ENCODE assay signal across 10 cellular contexts in genomic region chr1:33902486-33903209, GRCh38. TPM values are rescaled to one million over a fixed set of nuclear protein-coding genes. Genes with fewer than 3 reads are reported as not detected.
DNase-seq lines count a peak whose midpoint lies in the region; ATAC-seq and TF ChIP-seq lines count a peak whose summit lies in the region.
"Had no signal": no experiment of that assay in that cellular context is flagged by ENCODE, and none has a peak within 500 bp of the region (broad histone marks: within the 10 kb centered on the region; RNA-seq: fewer than 3 reads in every experiment).

No MANE protein-coding gene starts in this region.

- peaks cover 3% of the 10 kb centered on the region for H3K9me3 Mint-ChIP-seq in stimulated activated effector memory CD8-positive, alpha-beta T cell treated with anti-CD3 and anti-CD28 coated beads, Interleukin-12 subunit alpha, Interleukin-12 subunit beta, amount 100 ng/mL, for 72 hours
- H3K9me3 Mint-ChIP-seq in type B pancreatic cell: no peaks in the 10 kb centered on the region
- H3K9me3 Mint-ChIP-seq in GM23338: no peaks in the 10 kb centered on the region

- WGBS in ovary, 3 donors: 58 to 69% (median 60%) methylated on average over 6 of the region's 6 CpGs

- no peak overlapping the region for H3K4me3 ChIP-seq in GM23338
- H3K4me3 ChIP-seq in ovary: no peak overlapping the region
- H3K4me3 ChIP-seq: adrenal gland, gastrocnemius medialis had no signal

- no peaks in the 10 kb centered on the region for H3K36me3 ChIP-seq in GM23338 (ENCODE audit: insufficient read depth)
- H3K36me3 ChIP-seq in ovary: no peaks in the 10 kb centered on the region
- H3K36me3 ChIP-seq: adrenal gland, gastrocnemius medialis had no signal

- no peaks in the 10 kb centered on the region for H3K9me3 ChIP-seq in ovary
- H3K9me3 ChIP-seq: adrenal gland, gastrocnemius medialis had no signal

- H3K4me3 Mint-ChIP-seq in stimulated activated effector memory CD8-positive, alpha-beta T cell treated with anti-CD3 and anti-CD28 coated beads, Interleukin-12 subunit alpha, Interleukin-12 subunit beta, amount 100 ng/mL, for 72 hours: no peak overlapping the region
- H3K4me3 Mint-ChIP-seq in type B pancreatic cell (no peak overlapping the region), GM23338 (no peak overlapping the region)

- H3K4me1 ChIP-seq in GM23338 (ENCODE audit: insufficient read depth) (no peaks in the 10 kb centered on the region), ovary (ENCODE audit: insufficient read depth) (no peaks in the 10 kb centered on the region)
- H3K4me1 ChIP-seq: gastrocnemius medialis had no signal

- intact Hi-C loops in ovary (cut with DNase I): loop anchor here in 1 of 4 donors (1.0 kb wide), 1 partner anchor 19 kb away; no protein-coding TSS in a partner anchor

- ATAC-seq in GM19372 (IDR thresholded peaks at IDR 0.05; ENCODE audit: low read depth, unreplicated experiment) (peak; percentile 82), HG03066 (IDR thresholded peaks at IDR 0.05; ENCODE audit: low read depth, unreplicated experiment) (peak; percentile 83), GM23338 (no peak)
- no peak for ATAC-seq in stimulated activated effector memory CD8-positive, alpha-beta T cell treated with anti-CD3 and anti-CD28 coated beads, Interleukin-12 subunit alpha, Interleukin-12 subunit beta, amount 100 ng/mL, for 72 hours
- ATAC-seq: gastrocnemius medialis had no signal

- H3K27me3 Mint-ChIP-seq in type B pancreatic cell: peaks cover 36% of the 10 kb centered on the region
- peaks cover 10% of the 10 kb centered on the region for H3K27me3 Mint-ChIP-seq in GM23338 (ENCODE audit: insufficient read depth, low read depth, poor library complexity)

- H3K27me3 ChIP-seq in GM23338 (ENCODE audit: insufficient read depth): no peaks in the 10 kb centered on the region
- H3K27me3 ChIP-seq in ovary: no peaks in the 10 kb centered on the region
- H3K27me3 ChIP-seq: adrenal gland, gastrocnemius medialis had no signal

- no peaks in the 10 kb centered on the region for H3F3A ChIP-seq in GM23338 (replicated peaks; ENCODE audit: low read depth)

- TF ChIP-seq CTCF in VCaP (conservative IDR thresholded peaks at IDR 0.05) (no peak), type B pancreatic cell (conservative IDR thresholded peaks at IDR 0.05) (no peak), GM23338 (conservative IDR thresholded peaks at IDR 0.05; ENCODE audit: low read depth in 2 of 2) (no peak), ovary (IDR thresholded peaks at IDR 0.05) (no peak)

- no peak overlapping the region for H2AFZ ChIP-seq in GM23338

- TF ChIP-seq EP300 in ovary (IDR thresholded peaks at IDR 0.05): no peak

- H3K36me3 Mint-ChIP-seq in stimulated activated effector memory CD8-positive, alpha-beta T cell treated with anti-CD3 and anti-CD28 coated beads, Interleukin-12 subunit alpha, Interleukin-12 subunit beta, amount 100 ng/mL, for 72 hours: no peaks in the 10 kb centered on the region
- no peaks in the 10 kb centered on the region for H3K36me3 Mint-ChIP-seq in type B pancreatic cell
- H3K36me3 Mint-ChIP-seq in GM23338 (ENCODE audit: low read depth): peaks cover 7% of the 10 kb centered on the region; the same call in 2 of the 3 replicates

- no peaks in the 10 kb centered on the region for H3K79me2 ChIP-seq in GM23338 (replicated peaks; ENCODE audit: insufficient read depth)

- DNase-seq in GM03348 (ENCODE audit: low spot score) (peak; percentile 48), type B pancreatic cell (ENCODE audit: extremely low spot score, unreplicated experiment) (no peak), GM23338 (ENCODE audit: low spot score) (no peak), ovary (no peak)
- no peak for DNase-seq in stimulated activated effector memory CD8-positive, alpha-beta T cell treated with anti-CD3 and anti-CD28 coated beads, Interleukin-12 subunit alpha, Interleukin-12 subunit beta, amount 100 ng/mL, for 72 hours (ENCODE audit: low spot score in 2 of 2)
- DNase-seq: gastrocnemius medialis had no signal

- H3K4me2 ChIP-seq in GM23338: no peak overlapping the region

- TF ChIP-seq POLR2A in ovary (IDR thresholded peaks at IDR 0.05): no peak

- H3K27ac ChIP-seq in VCaP (peak overlapping the region; percentile 63), GM23338 (ENCODE audit: low read depth) (no peak overlapping the region), ovary (no peak overlapping the region)
- H3K27ac ChIP-seq: adrenal gland, gastrocnemius medialis had no signal

- no peaks in the 10 kb centered on the region for H3K4me1 Mint-ChIP-seq in stimulated activated effector memory CD8-positive, alpha-beta T cell treated with anti-CD3 and anti-CD28 coated beads, Interleukin-12 subunit alpha, Interleukin-12 subunit beta, amount 100 ng/mL, for 72 hours
- H3K4me1 Mint-ChIP-seq in type B pancreatic cell (ENCODE audit: unreplicated experiment) (no peaks in the 10 kb centered on the region), GM23338 (peaks cover 6% of the 10 kb centered on the region; the same call in 2 of the 3 replicates)

- H3K9me2 ChIP-seq in GM23338 (ENCODE audit: insufficient read depth): no peaks in the 10 kb centered on the region

- no peaks in the 10 kb centered on the region; the same call in 1 of the 2 replicates for H4K20me1 ChIP-seq in GM23338 (replicated peaks; ENCODE audit: insufficient read depth)

- H3K27ac Mint-ChIP-seq in stimulated activated effector memory CD8-positive, alpha-beta T cell treated with anti-CD3 and anti-CD28 coated beads, Interleukin-12 subunit alpha, Interleukin-12 subunit beta, amount 100 ng/mL, for 72 hours: no peak overlapping the region
- H3K27ac Mint-ChIP-seq in type B pancreatic cell: no peak overlapping the region
- H3K27ac Mint-ChIP-seq in GM23338: no peak overlapping the region

TF ChIP-seq in GM23338, 12 proteins besides CTCF, POLR2A, EP300 and RAD21 (continues in another document):
- TF ChIP-seq EZH2 (IDR thresholded peaks at IDR 0.05; ENCODE audit: low read depth, unreplicated experiment) (no peak), NANOG (IDR thresholded peaks at IDR 0.05; ENCODE audit: borderline replicate concordance) (no peak), REST (IDR thresholded peaks at IDR 0.05; ENCODE audit: unreplicated experiment) (no peak), ZNF331 (CRISPR knock-in tag; IDR thresholded peaks at IDR 0.05; ENCODE audit: low read depth) (no peak), POLR2AphosphoS5 (IDR thresholded peaks at IDR 0.05; ENCODE audit: low read depth) (no peak), ETS1 (IDR thresholded peaks at IDR 0.05) (no peak), ZNF114 (CRISPR knock-in tag; IDR thresholded peaks at IDR 0.05) (no peak), CREB1 (CRISPR knock-in tag; IDR thresholded peaks at IDR 0.05; ENCODE audit: low read depth) (no peak), JUNB (IDR thresholded peaks at IDR 0.05; ENCODE audit: unreplicated experiment) (no peak)

RNA-seq across cellular contexts. Expression of gene HMGB4, which starts 38.8 kb away (rescaled TPM):
- total RNA-seq in type B pancreatic cell (ENCODE audit: low replicate concordance) (not detected in 2 replicates), ovary (not detected)
- not detected in 2 replicates for total RNA-seq in GM23338 (2014; rRNA removed; shearing (Covaris generic))
- polyA plus RNA-seq in GM23338 (2016; fragmentation: Nextera tagmentation; extraction: Ambion mirVana) (not detected in 2 replicates), ovary (not detected)
- total RNA-seq: adrenal gland, gastrocnemius medialis had no signal
- polyA plus RNA-seq: adrenal gland had no signal

Comparison
In these comparisons a context has a peak if more than half of its experiments do, and no peak if none do; other contexts are left out.
1. ATAC-seq: peak in GM19372 (single experiment) and HG03066 (single experiment); none in stimulated activated effector memory CD8-positive, alpha-beta T cell treated with anti-CD3 and anti-CD28 coated beads, Interleukin-12 subunit alpha, Interleukin-12 subunit beta, amount 100 ng/mL, for 72 hours (single experiment) and GM23338 (single experiment).